16 cellular contexts compared by ENCODE assay signal in genomic region chr5:145203193-145203592, GRCh38.
"Had no signal": no experiment of that assay in that cellular context is flagged by ENCODE, and none has a peak within 500 bp of the region (broad histone marks: within the 10 kb centered on the region; RNA-seq: fewer than 3 reads in every experiment).

No MANE protein-coding gene starts in this region.

- DNase-seq: activated CD4-positive, alpha-beta memory T cell treated with anti-CD3 and anti-CD28 coated beads, Interleukin-2, amount 10 ng/mL, durations not matched to agents 7 days and 5 days; activated CD4-positive, alpha-beta T cell treated with anti-CD3 and anti-CD28 coated beads, Interleukin-2, amount 10 ng/mL, durations not matched to agents 24 days and 14 days; activated effector memory CD4-positive, alpha-beta T cell treated with anti-CD3 and anti-CD28 coated beads, Interleukin-2, amount 50 U/mL, for 16 hours; activated naive CD4-positive, alpha-beta T cell treated with anti-CD3 and anti-CD28 coated beads, Interleukin-2, amount 10 ng/mL, durations not matched to agents 7 days and 5 days; activated T-cell treated with anti-CD3 and anti-CD28 coated beads, Interleukin-2, amount 50 U/mL, for 72 hours; caudate nucleus; effector CD8-positive, alpha-beta T cell; head of caudate nucleus; islet precursor cell; left cardiac atrium; pancreas; psoas muscle; right cardiac atrium; stimulated activated naive CD8-positive, alpha-beta T cell treated with anti-CD3 and anti-CD28 coated beads, Interleukin-15, amount 100 ng/mL, for 72 hours; tibial artery had no signal

- H3K4me3 ChIP-seq: gastroesophageal sphincter, pancreas, psoas muscle, tibial artery had no signal
